ENCODE assay signal across 8 cellular contexts in genomic region chr9:215631-216155, GRCh38. TPM values are rescaled to one million over a fixed set of nuclear protein-coding genes. Genes with fewer than 3 reads are reported as not detected.
DNase-seq lines count a peak whose midpoint lies in the region; ATAC-seq and TF ChIP-seq lines count a peak whose summit lies in the region.

No MANE protein-coding gene starts in this region.

- peak overlapping the region; percentile 57 for H3K27ac ChIP-seq in CD8-positive, alpha-beta memory T cell (ENCODE audit: low read depth, low read length)
- H3K27ac ChIP-seq in OCI-LY1 (ENCODE audit: low read depth, low read length, poor library complexity, severe bottlenecking) (no peak overlapping the region), neutrophil (peak overlapping the region; percentile 99), osteoblast (ENCODE audit: low read depth, low read length) (no peak overlapping the region)

- peaks cover 15 to 39% (median 24%) of the 10 kb centered on the region in 3 donors for H3K4me1 Mint-ChIP-seq in CD8-positive, alpha-beta memory T cell

- H3K9me3 Mint-ChIP-seq in CD8-positive, alpha-beta memory T cell: no peaks in the 10 kb centered on the region

- H3K27me3 ChIP-seq in CD8-positive, alpha-beta memory T cell (ENCODE audit: insufficient read depth, low read length, poor library complexity, severe bottlenecking): no peaks in the 10 kb centered on the region
- no peaks in the 10 kb centered on the region for H3K27me3 ChIP-seq in OCI-LY1 (ENCODE audit: insufficient read depth, low read length)
- no peaks in the 10 kb centered on the region for H3K27me3 ChIP-seq in endocrine pancreas (ENCODE audit: control insufficient read depth, insufficient read depth, low read length)
- H3K27me3 ChIP-seq in neutrophil: no peaks in the 10 kb centered on the region
- peaks cover 12% of the 10 kb centered on the region for H3K27me3 ChIP-seq in osteoblast (ENCODE audit: insufficient read depth, low read length)

- H3K9me2 ChIP-seq in OCI-LY1 (ENCODE audit: low read depth, low read length): no peaks in the 10 kb centered on the region

- H3K9ac ChIP-seq in OCI-LY1 (ENCODE audit: low read length): no peak overlapping the region; the same call in 1 of the 2 replicates
- H3K9ac ChIP-seq in endocrine pancreas (ENCODE audit: control insufficient read depth, insufficient read depth, low read length): no peak overlapping the region

- peak overlapping the region; percentile 83 to 95 (median 89) for H3K4me3 Mint-ChIP-seq in CD8-positive, alpha-beta memory T cell

- H3K4me2 ChIP-seq in OCI-LY1 (ENCODE audit: low read length) (peak overlapping the region; percentile 73), osteoblast (ENCODE audit: insufficient read depth, low read length) (no peak overlapping the region)

- H3K36me3 Mint-ChIP-seq in CD8-positive, alpha-beta memory T cell: peaks cover 0 to 1% (median 0%) of the 10 kb centered on the region in 3 donors

- H3K27ac Mint-ChIP-seq in CD8-positive, alpha-beta memory T cell: peak overlapping the region in 6 of 8 donors; percentile 17 to 88 (median 62)

- POLR2A ChIA-PET in CD8-positive, alpha-beta memory T cell (lab: Charles Lee): interaction anchor here (0.6 to 2.3 kb wide), 6 partner anchors 8 to 70 kb away, joined by 3 to 32 read pairs (median 5); no protein-coding TSS in a partner anchor

- peak overlapping the region; percentile 69 for H3K4me3 ChIP-seq in CD8-positive, alpha-beta memory T cell (ENCODE audit: low read length)
- H3K4me3 ChIP-seq in OCI-LY1 (ENCODE audit: low read depth, low read length, poor library complexity, severe bottlenecking): peak overlapping the region; percentile 56
- peak overlapping the region; percentile 16 for H3K4me3 ChIP-seq in endocrine pancreas (ENCODE audit: control insufficient read depth, insufficient read depth, low read length)
- peak overlapping the region; percentile 85 to 97 for H3K4me3 ChIP-seq in neutrophil (ENCODE audit: low read depth in 1 of 2, low read length in 1 of 2)
- H3K4me3 ChIP-seq in osteoblast (ENCODE audit: insufficient read depth, low read length): no peak overlapping the region

- no peaks in the 10 kb centered on the region for H4K20me1 ChIP-seq in OCI-LY1 (ENCODE audit: insufficient read depth, low read length)
- H4K20me1 ChIP-seq in osteoblast (ENCODE audit: insufficient read depth, low read length): no peaks in the 10 kb centered on the region

- H3K79me2 ChIP-seq in OCI-LY1 (ENCODE audit: insufficient read depth, low read length) (no peaks in the 10 kb centered on the region), osteoblast (ENCODE audit: insufficient read depth, low read length) (no peaks in the 10 kb centered on the region)

- no peaks in the 10 kb centered on the region for H3K9me3 ChIP-seq in CD8-positive, alpha-beta memory T cell (ENCODE audit: low read length)
- no peaks in the 10 kb centered on the region for H3K9me3 ChIP-seq in OCI-LY1 (ENCODE audit: low read length)
- no peaks in the 10 kb centered on the region for H3K9me3 ChIP-seq in endocrine pancreas (ENCODE audit: control insufficient read depth, low read length)
- H3K9me3 ChIP-seq in neutrophil: no peaks in the 10 kb centered on the region
- H3K9me3 ChIP-seq in osteoblast (ENCODE audit: low read depth, low read length): no peaks in the 10 kb centered on the region

- peaks cover 13% of the 10 kb centered on the region for H3K4me1 ChIP-seq in CD8-positive, alpha-beta memory T cell (ENCODE audit: insufficient read depth, low read length)
- H3K4me1 ChIP-seq in OCI-LY1 (ENCODE audit: insufficient read depth, low read length, severe bottlenecking) (peaks cover 4% of the 10 kb centered on the region), endocrine pancreas (ENCODE audit: control insufficient read depth, insufficient read depth, low read length) (no peaks in the 10 kb centered on the region), neutrophil (ENCODE audit: control insufficient read depth in 1 of 2, insufficient read depth in 1 of 2, low read depth in 1 of 2, low read length in 1 of 2) (peaks cover 81 to 88% of the 10 kb centered on the region in 2 experiments), osteoblast (ENCODE audit: insufficient read depth, low read length) (no peaks in the 10 kb centered on the region)

- TF ChIP-seq CTCF in OCI-LY1 (IDR thresholded peaks at IDR 0.05; ENCODE audit: low read length): no peak
- no peak for TF ChIP-seq CTCF in neutrophil (IDR thresholded peaks at IDR 0.05)
- no peak for TF ChIP-seq CTCF in osteoblast (IDR thresholded peaks at IDR 0.05; ENCODE audit: extremely low read depth, low read depth, low read length)

- no peaks in the 10 kb centered on the region for H3K27me3 Mint-ChIP-seq in CD8-positive, alpha-beta memory T cell

- ATAC-seq in GM18858 (IDR thresholded peaks at IDR 0.05; ENCODE audit: unreplicated experiment): no peak

- H3F3A ChIP-seq in OCI-LY1 (ENCODE audit: insufficient read depth, low read length): no peaks in the 10 kb centered on the region

- CTCF ChIA-PET in CD8-positive, alpha-beta memory T cell (lab: Charles Lee): interaction anchor here (0.7 to 3.6 kb wide), 8 partner anchors 11 to 121 kb away, joined by 3 to 17 read pairs (median 6); no protein-coding TSS in a partner anchor

- no peak for DNase-seq in CD8-positive, alpha-beta memory T cell
- DNase-seq in osteoblast (ENCODE audit: insufficient read length, low spot score, missing footprints) (no peak), COLO829 (ENCODE audit: low spot score) (no peak)
- DNase-seq in stimulated activated CD4-positive, alpha-beta T cell treated with anti-CD3 and anti-CD28 coated beads, Interleukin-12 subunit alpha, Interleukin-12 subunit beta, amount 100 ng/mL, for 4 hours: no peak

- H2AFZ ChIP-seq in OCI-LY1 (ENCODE audit: low read length) (no peak overlapping the region), osteoblast (ENCODE audit: low read length) (no peak overlapping the region)

- no peaks in the 10 kb centered on the region for H3K36me3 ChIP-seq in CD8-positive, alpha-beta memory T cell (ENCODE audit: insufficient read depth, low read length)
- H3K36me3 ChIP-seq in OCI-LY1 (ENCODE audit: insufficient read depth, low read length) (no peaks in the 10 kb centered on the region), endocrine pancreas (ENCODE audit: control insufficient read depth, insufficient read depth, low read length) (no peaks in the 10 kb centered on the region), neutrophil (peaks cover 8% of the 10 kb centered on the region), osteoblast (ENCODE audit: insufficient read depth, low read length) (no peaks in the 10 kb centered on the region)

RNA-seq across cellular contexts. Expression of gene DOCK8, which starts 1.0 kb away (rescaled TPM):
- 100 to 1,000 TPM; 136 to 141 TPM for total RNA-seq in CD8-positive, alpha-beta memory T cell
- 71.6 TPM for polyA plus RNA-seq in CD8-positive, alpha-beta memory T cell
- total RNA-seq in osteoblast: under 0.01 TPM in 2 replicates

RNA-seq across cellular contexts. Expression of gene ZNG1A, which starts 36.8 kb away (rescaled TPM):
- total RNA-seq in CD8-positive, alpha-beta memory T cell: 10 to 100 TPM; 47.3 to 50.1 TPM
- 17.5 TPM for polyA plus RNA-seq in CD8-positive, alpha-beta memory T cell
- 24.6 and 28.0 TPM in 2 replicates for total RNA-seq in osteoblast

Comparison
In these comparisons a context has a peak if more than half of its experiments do, and no peak if none do; other contexts are left out.
1. H3K27ac ChIP-seq: peak in CD8-positive, alpha-beta memory T cell (single experiment) and neutrophil (single experiment); none in OCI-LY1 (single experiment) and osteoblast (single experiment).
2. RNA of gene DOCK8, which starts 1.0 kb away (total RNA-seq): 136 to 141 TPM in CD8-positive, alpha-beta memory T cell; under 0.01 TPM in osteoblast; every median in the first group is over 100 times any median in the second.